8 cellular contexts compared by ENCODE assay signal in genomic region chr17:1627219-1627986, GRCh38. TPM values are rescaled to one million over a fixed set of nuclear protein-coding genes. Genes with fewer than 3 reads are reported as not detected.
DNase-seq lines count a peak whose midpoint lies in the region; ATAC-seq and TF ChIP-seq lines count a peak whose summit lies in the region.

No MANE protein-coding gene starts in this region.

- H3K4me1 Mint-ChIP-seq in mesothelial cell of epicardium: peaks cover 9% of the 10 kb centered on the region

- TF ChIP-seq POLR2A in GM18526 (IDR thresholded peaks at IDR 0.05; ENCODE audit: extremely low read depth, insufficient read length): peak; percentile 31

- no peak for TF ChIP-seq CTCF in mesothelial cell of epicardium (IDR thresholded peaks at IDR 0.05; ENCODE audit: unreplicated experiment)

- peak; percentile 83 for DNase-seq in NOMO-1 treated with dmso at 0.1 percent for 144 hours (lab: John Stamatoyannopoulos, UW; ENCODE audit: unreplicated experiment)
- no peak for DNase-seq in mesothelial cell of epicardium (ENCODE audit: low spot score in 2 of 2, unreplicated experiment in 2 of 2)
- DNase-seq in NCI-H187 (lab: John Stamatoyannopoulos, UW): no peak
- DNase-seq in HK-2 (ENCODE audit: unreplicated experiment): no peak

- ATAC-seq in GM18907 (IDR thresholded peaks at IDR 0.05; ENCODE audit: unreplicated experiment): no peak
- ATAC-seq in HG03354 (IDR thresholded peaks at IDR 0.05; ENCODE audit: poor library complexity, severe bottlenecking, unreplicated experiment): no peak

- peak overlapping the region; percentile 97 for H3K27ac ChIP-seq in cingulate gyrus (ENCODE audit: low read depth, low read length)

- no peak overlapping the region for H3K27ac Mint-ChIP-seq in mesothelial cell of epicardium

- peaks cover 3% of the 10 kb centered on the region for H3K36me3 Mint-ChIP-seq in mesothelial cell of epicardium

- peaks cover 35% of the 10 kb centered on the region for H3K27me3 Mint-ChIP-seq in mesothelial cell of epicardium (ENCODE audit: low read depth)

- H3K4me3 Mint-ChIP-seq in mesothelial cell of epicardium: peak overlapping the region; percentile 63

- no peaks in the 10 kb centered on the region for H3K9me3 Mint-ChIP-seq in mesothelial cell of epicardium

RNA-seq across cellular contexts. Expression of gene SLC43A2, which starts 1.2 kb away (rescaled TPM):
- 12.4 to 13.3 TPM (median 12.4 TPM) in 3 replicates for total RNA-seq in mesothelial cell of epicardium

RNA-seq across cellular contexts. Expression of gene SCARF1, which starts 18.1 kb away (rescaled TPM):
- 1.5 to 2.1 TPM (median 1.8 TPM) in 3 replicates for total RNA-seq in mesothelial cell of epicardium

RNA-seq across cellular contexts. Expression of gene RILP, which starts 22.3 kb away (rescaled TPM):
- total RNA-seq in mesothelial cell of epicardium: 3.4 to 3.8 TPM (median 3.5 TPM) in 3 replicates

RNA-seq across cellular contexts. Expression of gene PRPF8, which starts 57.3 kb away (rescaled TPM):
- 331 to 354 TPM (median 334 TPM) in 3 replicates for total RNA-seq in mesothelial cell of epicardium
